14 cellular contexts compared by ENCODE assay signal in the genomic region with DNA sequence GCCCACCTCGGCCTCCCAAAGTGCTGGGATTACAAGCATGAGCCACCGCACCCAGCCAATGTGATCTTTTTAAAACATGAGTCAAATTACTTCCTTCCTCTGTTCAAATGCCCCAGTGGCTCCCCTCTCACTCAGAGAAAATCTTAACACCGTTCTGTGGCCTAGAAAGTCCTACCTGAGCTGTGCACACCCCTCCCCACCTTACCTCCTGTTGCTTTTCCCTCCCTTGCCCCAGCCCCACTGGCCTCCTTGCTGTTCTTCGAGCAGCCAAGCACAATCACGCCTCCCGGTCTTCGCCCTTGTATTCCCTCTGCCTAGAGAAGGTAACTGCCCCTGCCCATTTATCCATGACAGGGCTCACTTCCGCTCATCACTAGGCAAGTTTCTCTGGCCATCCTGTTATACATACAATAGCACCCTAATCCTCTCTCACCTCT.
DNase-seq lines count a peak whose midpoint lies in the region; ATAC-seq, FAIRE-seq and TF ChIP-seq lines count a peak whose summit lies in the region.
"Had no signal": no experiment of that assay in that cellular context is flagged by ENCODE, and none has a peak within 500 bp of the region (broad histone marks: within the 10 kb centered on the region; RNA-seq: fewer than 3 reads in every experiment).

No MANE protein-coding gene starts in this region.

- peak; percentile 52 for DNase-seq in activated CD4-positive, alpha-beta T cell treated with anti-CD3 and anti-CD28 coated beads for 36 hours
- DNase-seq in activated CD4-positive, alpha-beta T cell treated with anti-CD3 and anti-CD28 coated beads for 48 hours: no peak
- DNase-seq in GM12891 (ENCODE audit: insufficient read length, low spot score): no peak
- no peak for DNase-seq in HFFc6
- DNase-seq in Kasumi-1 (lab: John Stamatoyannopoulos, UW): no peak
- DNase-seq in COR-L47 (lab: John Stamatoyannopoulos, UW): no peak
- DNase-seq: amygdala, foreskin melanocyte, NCI-H2029 treated with DMSO at 0.1 percent for 48 hours, NCI-H524 treated with DMSO at 0.1 percent for 48 hours, thyroid gland had no signal

- peaks cover 7% of the 10 kb centered on the region for H3K36me3 Mint-ChIP-seq in activated CD4-positive, alpha-beta T cell treated with anti-CD3 and anti-CD28 coated beads for 36 hours (ENCODE audit: low read depth)
- H3K36me3 Mint-ChIP-seq in activated T-helper 17 cell treated with anti-CD3 and anti-CD28 coated beads, Interleukin-2, amount 50 U/mL, for 72 hours (ENCODE audit: low read depth): no peaks in the 10 kb centered on the region
- H3K36me3 Mint-ChIP-seq in nephron (ENCODE audit: low read depth) (no peaks in the 10 kb centered on the region), HFFc6 (ENCODE audit: low read depth) (no peaks in the 10 kb centered on the region)

- no peaks in the 10 kb centered on the region for H3K27me3 Mint-ChIP-seq in activated CD4-positive, alpha-beta T cell treated with anti-CD3 and anti-CD28 coated beads for 36 hours
- no peaks in the 10 kb centered on the region for H3K27me3 Mint-ChIP-seq in activated T-helper 17 cell treated with anti-CD3 and anti-CD28 coated beads, Interleukin-2, amount 50 U/mL, for 72 hours
- H3K27me3 Mint-ChIP-seq in nephron (ENCODE audit: low read depth) (peaks cover 10% of the 10 kb centered on the region), HFFc6 (ENCODE audit: insufficient read depth) (no peaks in the 10 kb centered on the region; the same call in none of the 2 replicates)

- H3K4me1 Mint-ChIP-seq in activated CD4-positive, alpha-beta T cell treated with anti-CD3 and anti-CD28 coated beads for 36 hours: peaks cover 53% of the 10 kb centered on the region
- peaks cover 34% of the 10 kb centered on the region for H3K4me1 Mint-ChIP-seq in activated T-helper 17 cell treated with anti-CD3 and anti-CD28 coated beads, Interleukin-2, amount 50 U/mL, for 72 hours
- no peaks in the 10 kb centered on the region for H3K4me1 Mint-ChIP-seq in nephron
- peaks cover under 1% of the 10 kb centered on the region; the same call in 1 of the 2 replicates for H3K4me1 Mint-ChIP-seq in HFFc6 (ENCODE audit: low read depth)

- POLR2A ChIA-PET in activated CD4-positive, alpha-beta T cell treated with anti-CD3 and anti-CD28 coated beads for 36 hours (lab: Charles Lee): no interaction called here

- H3K4me3 Mint-ChIP-seq in activated CD4-positive, alpha-beta T cell treated with anti-CD3 and anti-CD28 coated beads for 36 hours: peak overlapping the region; percentile 45
- peak overlapping the region; percentile 80 for H3K4me3 Mint-ChIP-seq in activated T-helper 17 cell treated with anti-CD3 and anti-CD28 coated beads, Interleukin-2, amount 50 U/mL, for 72 hours
- no peak overlapping the region for H3K4me3 Mint-ChIP-seq in nephron
- no peak overlapping the region for H3K4me3 Mint-ChIP-seq in HFFc6

- ATAC-seq in activated CD4-positive, alpha-beta T cell treated with anti-CD3 and anti-CD28 coated beads for 36 hours: peak; percentile 17
- ATAC-seq in activated T-helper 17 cell treated with anti-CD3 and anti-CD28 coated beads, Interleukin-2, amount 50 U/mL, for 72 hours (replicated peaks): no peak

- TF ChIP-seq CTCF in nephron (IDR thresholded peaks at IDR 0.05; ENCODE audit: unreplicated experiment in 3 of 3) (no peak), HFFc6 (IDR thresholded peaks at IDR 0.05) (no peak)

- peak; percentile 80 for FAIRE-seq in GM12891 (lab: Jason Lieb, UNC)
- FAIRE-seq: A204.1 had no signal

- intact Hi-C loops in activated CD4-positive, alpha-beta T cell treated with anti-CD3 and anti-CD28 coated beads for 36 hours (cut with DNase I, micrococcal nuclease): no loop called here

- CTCF ChIA-PET in activated CD4-positive, alpha-beta T cell treated with anti-CD3 and anti-CD28 coated beads for 36 hours (lab: Charles Lee): interaction anchor here (1.2 to 13.2 kb wide), 2 partner anchors 9 to 79 kb away, joined by 4 to 678 read pairs; partner anchors contain the start of gene ID3

- peak overlapping the region; percentile 51 for H3K27ac Mint-ChIP-seq in activated CD4-positive, alpha-beta T cell treated with anti-CD3 and anti-CD28 coated beads for 36 hours
- H3K27ac Mint-ChIP-seq in activated T-helper 17 cell treated with anti-CD3 and anti-CD28 coated beads, Interleukin-2, amount 50 U/mL, for 72 hours: peak overlapping the region; percentile 53
- H3K27ac Mint-ChIP-seq in nephron (peak overlapping the region in 2 of 3 experiments; percentile 3 to 16), HFFc6 (no peak overlapping the region)

- H3K9me3 Mint-ChIP-seq in activated CD4-positive, alpha-beta T cell treated with anti-CD3 and anti-CD28 coated beads for 36 hours (ENCODE audit: low read depth): peaks cover 9% of the 10 kb centered on the region
- peaks cover 3% of the 10 kb centered on the region for H3K9me3 Mint-ChIP-seq in activated T-helper 17 cell treated with anti-CD3 and anti-CD28 coated beads, Interleukin-2, amount 50 U/mL, for 72 hours
- H3K9me3 Mint-ChIP-seq in nephron (no peaks in the 10 kb centered on the region), HFFc6 (no peaks in the 10 kb centered on the region)

- no peak for TF ChIP-seq POLR2A in GM12891 (IDR thresholded peaks at IDR 0.05; ENCODE audit: low read depth, low read length)

TF ChIP-seq in GM12891, 5 proteins besides CTCF, POLR2A, EP300 and RAD21:
- TF ChIP-seq SPI1 (IDR thresholded peaks at IDR 0.05; ENCODE audit: low read depth, low read length): peak; percentile 71
- TF ChIP-seq POLR2AphosphoS5 (IDR thresholded peaks at IDR 0.05; ENCODE audit: low read depth, low read length): no peak
TF ChIP-seq in GM12891: peak in this region for 1.

Comparison
In these comparisons a context has a peak if more than half of its experiments do, and no peak if none do; other contexts are left out.
1. H3K4me3 Mint-ChIP-seq: peak in activated CD4-positive, alpha-beta T cell treated with anti-CD3 and anti-CD28 coated beads for 36 hours (single experiment) and activated T-helper 17 cell treated with anti-CD3 and anti-CD28 coated beads, Interleukin-2, amount 50 U/mL, for 72 hours (single experiment); none in nephron (0 of 3) and HFFc6 (single experiment).